29 cellular contexts compared by ENCODE assay signal in the genomic region with DNA sequence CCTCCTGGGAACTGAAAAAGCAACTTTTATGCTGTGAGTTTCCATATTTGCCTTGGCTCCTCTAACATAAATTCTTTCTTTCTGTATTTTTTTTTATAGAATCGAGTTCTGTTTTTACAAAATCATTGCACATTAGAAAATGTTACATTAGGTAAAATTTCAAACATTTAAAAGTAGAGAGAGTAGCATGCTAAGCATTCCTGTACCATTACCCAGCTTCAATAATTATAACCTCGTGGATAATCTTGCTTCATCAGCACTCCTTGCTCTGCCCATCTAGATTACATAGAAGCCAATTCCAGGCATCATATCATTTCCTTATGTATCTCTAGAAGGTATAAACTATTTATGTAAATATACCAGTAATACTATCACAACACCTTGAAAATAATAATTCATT.
"Had no signal": no experiment of that assay in that cellular context is flagged by ENCODE, and none has a peak within 500 bp of the region (broad histone marks: within the 10 kb centered on the region; RNA-seq: fewer than 3 reads in every experiment).

No MANE protein-coding gene starts in this region.

- H3K27ac Mint-ChIP-seq: activated CD4-positive, alpha-beta T cell treated with anti-CD3 and anti-CD28 coated beads for 36 hours; activated naive CD4-positive, alpha-beta T cell treated with anti-CD3 and anti-CD28 coated beads for 36 hours; activated naive CD8-positive, alpha-beta T cell treated with anti-CD3 and anti-CD28 coated beads, Interleukin-2, amount 10 ng/mL, durations not matched to agents 7 days and 5 days; activated T-helper 1 cell treated with anti-CD3 and anti-CD28 coated beads, Interleukin-12 subunit alpha, Interleukin-12 subunit beta, Interleukin-2, Interleukin-4 antibody, amounts not matched to agents 30 ng/mL and 10 ng/mL and 1 ng/mL, durations not matched to agents 14 hours and 24 hours and 36 hours; natural killer cell; neural progenitor cell; stimulated activated naive CD8-positive, alpha-beta T cell treated with anti-CD3 and anti-CD28 coated beads, Interleukin-15, Interleukin-2, amounts not matched to agents 100 ng/mL and 50 ng/mL, for 24 hours; T-helper 2 cell treated with Interferon-gamma antibody and Interleukin-4, amounts not matched to agents 5 μg/mL and 100 μg/mL, for 36 hours; type B pancreatic cell had no signal

- H3K27ac ChIP-seq: breast epithelium, colonic mucosa, dorsolateral prefrontal cortex, foreskin keratinocyte, heart right ventricle, left ventricle myocardium inferior, neural progenitor cell, parathyroid adenoma, right atrium auricular region, uterus had no signal

- H3K4me3 ChIP-seq: breast epithelium, colonic mucosa, dorsolateral prefrontal cortex, heart right ventricle, left ventricle myocardium inferior, lung, neural progenitor cell, right atrium auricular region, uterus had no signal

- H3K4me1 Mint-ChIP-seq: activated CD4-positive, alpha-beta T cell treated with anti-CD3 and anti-CD28 coated beads for 36 hours; activated naive CD8-positive, alpha-beta T cell treated with anti-CD3 and anti-CD28 coated beads, Interleukin-2, amount 10 ng/mL, durations not matched to agents 7 days and 5 days; natural killer cell had no signal

- H3K36me3 Mint-ChIP-seq: natural killer cell, neural progenitor cell, type B pancreatic cell had no signal

- H3K4me1 ChIP-seq: breast epithelium, colonic mucosa, foreskin keratinocyte, neural progenitor cell, parathyroid adenoma, right atrium auricular region, uterus had no signal

- H3K9ac ChIP-seq: neural progenitor cell, parathyroid adenoma had no signal

- ATAC-seq: activated CD4-positive, alpha-beta T cell treated with anti-CD3 and anti-CD28 coated beads for 36 hours; foreskin keratinocyte; natural killer cell had no signal

- H3K27me3 Mint-ChIP-seq: activated CD4-positive, alpha-beta T cell treated with anti-CD3 and anti-CD28 coated beads for 36 hours; activated naive CD8-positive, alpha-beta T cell treated with anti-CD3 and anti-CD28 coated beads, Interleukin-2, amount 10 ng/mL, durations not matched to agents 7 days and 5 days; type B pancreatic cell had no signal

- H3K27me3 ChIP-seq: breast epithelium, colonic mucosa, dorsolateral prefrontal cortex, foreskin keratinocyte, heart right ventricle, neural progenitor cell, right atrium auricular region, uterus had no signal

- H2AFZ ChIP-seq: neural progenitor cell, parathyroid adenoma had no signal

- H3K9me3 ChIP-seq: breast epithelium, colonic mucosa, heart right ventricle, left ventricle myocardium inferior, right atrium auricular region, uterus had no signal

- H3K4me3 Mint-ChIP-seq: activated CD4-positive, alpha-beta T cell treated with anti-CD3 and anti-CD28 coated beads for 36 hours; activated naive CD4-positive, alpha-beta T cell treated with anti-CD3 and anti-CD28 coated beads for 36 hours; activated naive CD8-positive, alpha-beta T cell treated with anti-CD3 and anti-CD28 coated beads, Interleukin-2, amount 10 ng/mL, durations not matched to agents 7 days and 5 days; activated T-helper 1 cell treated with anti-CD3 and anti-CD28 coated beads, Interleukin-12 subunit alpha, Interleukin-12 subunit beta, Interleukin-2, Interleukin-4 antibody, amounts not matched to agents 30 ng/mL and 10 ng/mL and 1 ng/mL, durations not matched to agents 14 hours and 24 hours and 36 hours; natural killer cell; neural progenitor cell; stimulated activated naive CD8-positive, alpha-beta T cell treated with anti-CD3 and anti-CD28 coated beads, Interleukin-15, Interleukin-2, amounts not matched to agents 100 ng/mL and 50 ng/mL, for 24 hours; T-helper 2 cell treated with Interferon-gamma antibody and Interleukin-4, amounts not matched to agents 5 μg/mL and 100 μg/mL, for 36 hours; type B pancreatic cell had no signal

- DNase-seq: activated CD4-positive, alpha-beta T cell treated with anti-CD3 and anti-CD28 coated beads for 36 hours; activated CD4-positive, CD25-positive, alpha-beta regulatory T cell; activated effector memory CD4-positive, alpha-beta T cell treated with anti-CD3 and anti-CD28 coated beads, Interleukin-2, amount 50 U/mL, for 16 hours; activated naive CD4-positive, alpha-beta T cell treated with anti-CD3 and anti-CD28 coated beads for 36 hours; activated naive CD8-positive, alpha-beta T cell treated with anti-CD3 and anti-CD28 coated beads, Interleukin-2, amount 10 ng/mL, durations not matched to agents 7 days and 5 days; activated T-cell treated with anti-CD3 and anti-CD28 coated beads for 4 hours; amygdala; central memory CD4-positive, alpha-beta T cell; colonic mucosa; dorsolateral prefrontal cortex; effector memory CD4-positive, alpha-beta T cell; foreskin keratinocyte; heart right ventricle; left ventricle myocardium inferior; mesendoderm; natural killer cell; occipital lobe; stimulated activated CD4-positive, alpha-beta T cell treated with anti-CD3 and anti-CD28 coated beads, Interleukin-4, amount 100 ng/mL, for 1 hour; T-helper 1 cell; uterus had no signal

- H3K4me2 ChIP-seq: neural progenitor cell had no signal

- H3K9me3 Mint-ChIP-seq: activated naive CD4-positive, alpha-beta T cell treated with anti-CD3 and anti-CD28 coated beads for 36 hours; activated naive CD8-positive, alpha-beta T cell treated with anti-CD3 and anti-CD28 coated beads, Interleukin-2, amount 10 ng/mL, durations not matched to agents 7 days and 5 days; activated T-helper 1 cell treated with anti-CD3 and anti-CD28 coated beads, Interleukin-12 subunit alpha, Interleukin-12 subunit beta, Interleukin-2, Interleukin-4 antibody, amounts not matched to agents 30 ng/mL and 10 ng/mL and 1 ng/mL, durations not matched to agents 14 hours and 24 hours and 36 hours; natural killer cell; neural progenitor cell; stimulated activated naive CD8-positive, alpha-beta T cell treated with anti-CD3 and anti-CD28 coated beads, Interleukin-15, Interleukin-2, amounts not matched to agents 100 ng/mL and 50 ng/mL, for 24 hours; T-helper 2 cell treated with Interferon-gamma antibody and Interleukin-4, amounts not matched to agents 5 μg/mL and 100 μg/mL, for 36 hours; type B pancreatic cell had no signal

- H3K36me3 ChIP-seq: breast epithelium, colonic mucosa, heart right ventricle, left ventricle myocardium inferior, neural progenitor cell, right atrium auricular region, uterus had no signal

- H3K79me2 ChIP-seq: parathyroid adenoma had no signal
